21 cellular contexts compared by ENCODE assay signal in genomic region chr4:152522245-152522644, GRCh38.
"Had no signal": no experiment of that assay in that cellular context is flagged by ENCODE, and none has a peak within 500 bp of the region (broad histone marks: within the 10 kb centered on the region; RNA-seq: fewer than 3 reads in every experiment).

No MANE protein-coding gene starts in this region.

- H3K27ac Mint-ChIP-seq: brain, nephron, T-helper 17 cell had no signal

- H3K4me3 Mint-ChIP-seq: brain; nephron; stimulated activated effector memory CD8-positive, alpha-beta T cell treated with anti-CD3 and anti-CD28 coated beads, Interleukin-12 subunit alpha, Interleukin-12 subunit beta, amount 100 ng/mL, for 72 hours; T-helper 17 cell had no signal

- DNase-seq: activated CD4-positive, alpha-beta T cell treated with anti-CD3 and anti-CD28 coated beads for 4 hours; activated CD4-positive, alpha-beta T cell treated with anti-CD3 and anti-CD28 coated beads, Interleukin-2, amount 50 U/mL, for 48 hours; activated CD4-positive, CD25-positive, alpha-beta regulatory T cell; activated gamma-delta T cell; activated naive CD4-positive, alpha-beta T cell treated with anti-CD3 and anti-CD28 coated beads, Interleukin-2, amount 50 U/mL, for 16 hours; aorta; foreskin keratinocyte; kidney glomerular epithelial cell; left lung; midbrain; nucleus accumbens; right lobe of liver; stimulated activated CD4-positive, alpha-beta T cell treated with anti-CD3 and anti-CD28 coated beads, Interleukin-1b, Interleukin-23, amount 100 ng/mL, for 48 hours; T-helper 17 cell; transverse colon had no signal

- H3K4me3 ChIP-seq: left lung, right lobe of liver, skin epidermis, transverse colon, vagina had no signal

- H3K36me3 ChIP-seq: left lung, right lobe of liver, transverse colon, vagina had no signal

- H3K4me1 ChIP-seq: parathyroid adenoma, vagina had no signal

- H3K27me3 ChIP-seq: foreskin keratinocyte, left lung, right lobe of liver, transverse colon, vagina had no signal

- H2AFZ ChIP-seq: parathyroid adenoma had no signal

- H3K9ac ChIP-seq: parathyroid adenoma had no signal

- ATAC-seq: foreskin keratinocyte; left lung; right lobe of liver; stimulated activated effector memory CD8-positive, alpha-beta T cell treated with anti-CD3 and anti-CD28 coated beads, Interleukin-12 subunit alpha, Interleukin-12 subunit beta, amount 100 ng/mL, for 72 hours; T-helper 17 cell had no signal

- H3K27me3 Mint-ChIP-seq: brain, T-helper 17 cell had no signal

- H3K27ac ChIP-seq: foreskin keratinocyte, left lung, parathyroid adenoma, right lobe of liver, skin epidermis, transverse colon, vagina had no signal

- H3K9me3 ChIP-seq: left lung, right lobe of liver, transverse colon, vagina had no signal

- H3K9me3 Mint-ChIP-seq: nephron; stimulated activated effector memory CD8-positive, alpha-beta T cell treated with anti-CD3 and anti-CD28 coated beads, Interleukin-12 subunit alpha, Interleukin-12 subunit beta, amount 100 ng/mL, for 72 hours had no signal

- H3K4me1 Mint-ChIP-seq: nephron had no signal
